In genomic region chr15:83111149-83111548, GRCh38 we compare ENCODE assay signal across 1 cellular context.
TF ChIP-seq lines count a peak whose summit lies in the region.

No MANE protein-coding gene starts in this region.

TF ChIP-seq in H1, 55 proteins besides CTCF, POLR2A, EP300 and RAD21 (continued from another document):
- TF ChIP-seq BRCA1 (IDR thresholded peaks at IDR 0.05; ENCODE audit: low read depth, low read length) (no peak), SIRT6 (IDR thresholded peaks at IDR 0.05; ENCODE audit: low read length) (no peak), EZH2 (IDR thresholded peaks at IDR 0.05; ENCODE audit: low read depth, low read length, severe bottlenecking) (no peak), CREB1 (IDR thresholded peaks at IDR 0.05) (no peak), RFX5 (IDR thresholded peaks at IDR 0.05; ENCODE audit: borderline replicate concordance, low read depth, low read length) (no peak), SP2 (IDR thresholded peaks at IDR 0.05; ENCODE audit: low read length) (no peak), JUN (IDR thresholded peaks at IDR 0.05; ENCODE audit: low read depth, low read length) (no peak)
